ENCODE assay signal across 20 cellular contexts in genomic region chr20:59958123-59958522, GRCh38. TPM values are rescaled to one million over a fixed set of nuclear protein-coding genes. Genes with fewer than 3 reads are reported as not detected.
DNase-seq lines count a peak whose midpoint lies in the region; ATAC-seq and TF ChIP-seq lines count a peak whose summit lies in the region.
"Had no signal": no experiment of that assay in that cellular context is flagged by ENCODE, and none has a peak within 500 bp of the region (broad histone marks: within the 10 kb centered on the region; RNA-seq: fewer than 3 reads in every experiment).

TSS of gene CDH26 (plus strand) at chr20:59958423. CDS start at chr20:59958727, 304 bp downstream.

- H3K36me3 Mint-ChIP-seq in central memory CD8-positive, alpha-beta T cell (ENCODE audit: insufficient read depth), result peaks cover 3% of the 10 kb centered on the region

- TF ChIP-seq EP300 in suprapubic skin (IDR thresholded peaks at IDR 0.05), result no peak

- H3K27me3 ChIP-seq in thymus (ENCODE audit: control insufficient read depth, insufficient read depth) (no peaks in the 10 kb centered on the region), suprapubic skin (no peaks in the 10 kb centered on the region)

- H3K4me3 ChIP-seq in thymus (ENCODE audit: low read length) (peak within 1 kb of the TSS; percentile 21), suprapubic skin (no peak within 1 kb of the TSS)

- WGBS in thymus, result 93% methylated on average over 5 of the region's 5 CpGs
- 88% methylated on average over 5 of the region's 5 CpGs for whole genome bisulfite sequencing in suprapubic skin

- peak; percentile 19 for DNase-seq in NCI-H146 (lab: John Stamatoyannopoulos, UW)
- DNase-seq in NCI-H146 treated with DMSO at 0.1 percent for 48 hours (lab: John Stamatoyannopoulos, UW; ENCODE audit: unreplicated experiment), result no peak
- DNase-seq in NCI-H2029 (lab: John Stamatoyannopoulos, UW), result peak; percentile 60
- no peak for DNase-seq in central memory CD8-positive, alpha-beta T cell (ENCODE audit: low spot score in 2 of 2)
- DNase-seq in suprapubic skin (ENCODE audit: low spot score in 2 of 2), result no peak
- DNase-seq in NCI-H526 (lab: John Stamatoyannopoulos, UW), result no peak
- DNase-seq in cortex of kidney (lab: John Stamatoyannopoulos, UW), result no peak
- DNase-seq: CD4-positive, CD25-positive, alpha-beta regulatory T cell; DMS79; HFFc6; KG1; NCI-H1417; NCI-H1930; NCI-H2227 treated with DMSO at 0.1 percent for 48 hours; NCI-H526 treated with DMSO at 0.1 percent for 48 hours had no signal

- H3K36me3 ChIP-seq in thymus (ENCODE audit: control insufficient read depth, insufficient read depth) (no peaks in the 10 kb centered on the region), suprapubic skin (no peaks in the 10 kb centered on the region)

- TF ChIP-seq POLR2A in suprapubic skin (IDR thresholded peaks at IDR 0.05), result no peak

- peak within 1 kb of the TSS; percentile 37 for H3K27ac ChIP-seq in thymus (ENCODE audit: low read depth)
- H3K27ac ChIP-seq in suprapubic skin, result no peak within 1 kb of the TSS

- peak within 1 kb of the TSS; percentile 19 for H3K27ac Mint-ChIP-seq in central memory CD8-positive, alpha-beta T cell (ENCODE audit: low read depth)
- H3K27ac Mint-ChIP-seq: B cell; CD4-positive, CD25-positive, alpha-beta regulatory T cell; HFFc6 had no signal

- no peak within 1 kb of the TSS for H3K4me3 Mint-ChIP-seq in central memory CD8-positive, alpha-beta T cell
- H3K4me3 Mint-ChIP-seq: B cell; CD4-positive, CD25-positive, alpha-beta regulatory T cell; HFFc6 had no signal

- no peaks in the 10 kb centered on the region for H3K27me3 Mint-ChIP-seq in central memory CD8-positive, alpha-beta T cell
- H3K27me3 Mint-ChIP-seq: B cell; CD4-positive, CD25-positive, alpha-beta regulatory T cell had no signal

- no peaks in the 10 kb centered on the region for H3K9me3 ChIP-seq in thymus (ENCODE audit: control insufficient read depth)
- H3K9me3 ChIP-seq in suprapubic skin, result no peaks in the 10 kb centered on the region

- no peaks in the 10 kb centered on the region for H3K4me1 ChIP-seq in thymus (ENCODE audit: control insufficient read depth, insufficient read depth, low read length)
- H3K4me1 ChIP-seq in suprapubic skin, result peaks cover 8% of the 10 kb centered on the region

- H3K4me1 Mint-ChIP-seq in central memory CD8-positive, alpha-beta T cell, result no peaks in the 10 kb centered on the region
- H3K4me1 Mint-ChIP-seq: B cell; CD4-positive, CD25-positive, alpha-beta regulatory T cell had no signal

- no peak for TF ChIP-seq CTCF in suprapubic skin (IDR thresholded peaks at IDR 0.05)

- ATAC-seq in central memory CD8-positive, alpha-beta T cell (replicated peaks; ENCODE audit: extremely low read depth, poor library complexity, severe bottlenecking), result no peak
- ATAC-seq: HepG2, Right ventricle myocardium inferior had no signal

- no peaks in the 10 kb centered on the region for H3K9me3 Mint-ChIP-seq in central memory CD8-positive, alpha-beta T cell
- H3K9me3 Mint-ChIP-seq: CD4-positive, CD25-positive, alpha-beta regulatory T cell; HFFc6 had no signal

RNA-seq across cellular contexts. Expression of gene CDH26, which starts in this region (rescaled TPM):
- polyA plus RNA-seq in thymus, result 14.7 TPM
- total RNA-seq in suprapubic skin, result 1 to 10 TPM; 1.4 to 2.2 (median 2.0) TPM
- total RNA-seq: A172 had no signal

Comparison
In these comparisons a context has a peak if more than half of its experiments do, and no peak if none do; other contexts are left out.
1. DNase-seq: peak in NCI-H146 (single experiment) and NCI-H2029 (single experiment); none in NCI-H146 treated with DMSO at 0.1 percent for 48 hours (single experiment), central memory CD8-positive, alpha-beta T cell (0 of 2), suprapubic skin (0 of 2), NCI-H526 (0 of 2) and cortex of kidney (single experiment).